Comparison of ENCODE assay signal across 9 cellular contexts in genomic region chr16:17448640-17449638, GRCh38. TPM values are rescaled to one million over a fixed set of nuclear protein-coding genes. Genes with fewer than 3 reads are reported as not detected.
DNase-seq lines count a peak whose midpoint lies in the region; ATAC-seq and TF ChIP-seq lines count a peak whose summit lies in the region.
"Had no signal": no experiment of that assay in that cellular context is flagged by ENCODE, and none has a peak within 500 bp of the region (broad histone marks: within the 10 kb centered on the region; RNA-seq: fewer than 3 reads in every experiment).

No MANE protein-coding gene starts in this region.

- peak; percentile 66 for ATAC-seq in Right ventricle myocardium inferior
- peak; percentile 89 for ATAC-seq in activated CD8-positive, alpha-beta memory T cell treated with anti-CD3 and anti-CD28 coated beads, Interleukin-2, amount 10 ng/mL, durations not matched to agents 7 days and 5 days
- ATAC-seq in right cardiac atrium: peak; percentile 50 to 62
- peak; percentile 89 for ATAC-seq in upper lobe of right lung
- no peak for ATAC-seq in HG03139 (IDR thresholded peaks at IDR 0.05; ENCODE audit: unreplicated experiment)

- WGBS in right cardiac atrium: 54% methylated on average over 15 of the region's 15 CpGs

- H3K4me1 ChIP-seq in right atrium auricular region (peaks cover 0 to 20% of the 10 kb centered on the region in 2 donors), right cardiac atrium (ENCODE audit: control insufficient read depth, insufficient read depth, low read length) (peaks cover 3% of the 10 kb centered on the region), upper lobe of right lung (peaks cover 12% of the 10 kb centered on the region)

- H3K4me1 Mint-ChIP-seq in activated CD8-positive, alpha-beta memory T cell treated with anti-CD3 and anti-CD28 coated beads, Interleukin-2, amount 10 ng/mL, durations not matched to agents 7 days and 5 days: peaks cover 46% of the 10 kb centered on the region

- H3K27me3 ChIP-seq in right atrium auricular region (no peaks in the 10 kb centered on the region), right cardiac atrium (ENCODE audit: control insufficient read depth, insufficient read depth) (no peaks in the 10 kb centered on the region), upper lobe of right lung (no peaks in the 10 kb centered on the region)

- POLR2A ChIA-PET in HEK293T (lab: Yijun Ruan, JAX): no interaction called here

- H3K36me3 ChIP-seq in right atrium auricular region (no peaks in the 10 kb centered on the region), upper lobe of right lung (no peaks in the 10 kb centered on the region)

- peak overlapping the region; percentile 4 for H3K4me3 Mint-ChIP-seq in activated CD8-positive, alpha-beta memory T cell treated with anti-CD3 and anti-CD28 coated beads, Interleukin-2, amount 10 ng/mL, durations not matched to agents 7 days and 5 days

- H3K27ac ChIP-seq in right atrium auricular region (no peak overlapping the region), right cardiac atrium (ENCODE audit: low read length) (no peak overlapping the region), upper lobe of right lung (peak overlapping the region; percentile 51)

- H3K4me3 ChIP-seq in right atrium auricular region (no peak overlapping the region), right cardiac atrium (ENCODE audit: low read length) (no peak overlapping the region), upper lobe of right lung (no peak overlapping the region)

- CTCF ChIA-PET in activated CD8-positive, alpha-beta memory T cell treated with anti-CD3 and anti-CD28 coated beads, Interleukin-2, amount 10 ng/mL, durations not matched to agents 7 days and 5 days (lab: Charles Lee): interaction anchor here (0.7 to 1.3 kb wide), 10 partner anchors 18 to 244 kb away, joined by 3 to 6 read pairs (median 4); no protein-coding TSS in a partner anchor
- CTCF ChIA-PET in HEK293T (lab: Yijun Ruan, JAX): no interaction called here

- H3K9me3 ChIP-seq in right atrium auricular region (no peaks in the 10 kb centered on the region), right cardiac atrium (ENCODE audit: control insufficient read depth, low read length) (no peaks in the 10 kb centered on the region), upper lobe of right lung (no peaks in the 10 kb centered on the region)

- no peaks in the 10 kb centered on the region for H3K9me3 Mint-ChIP-seq in activated CD8-positive, alpha-beta memory T cell treated with anti-CD3 and anti-CD28 coated beads, Interleukin-2, amount 10 ng/mL, durations not matched to agents 7 days and 5 days (ENCODE audit: low read depth)

- H3K27me3 Mint-ChIP-seq in activated CD8-positive, alpha-beta memory T cell treated with anti-CD3 and anti-CD28 coated beads, Interleukin-2, amount 10 ng/mL, durations not matched to agents 7 days and 5 days: no peaks in the 10 kb centered on the region

- peaks cover 19% of the 10 kb centered on the region for H3K36me3 Mint-ChIP-seq in activated CD8-positive, alpha-beta memory T cell treated with anti-CD3 and anti-CD28 coated beads, Interleukin-2, amount 10 ng/mL, durations not matched to agents 7 days and 5 days

- TF ChIP-seq CTCF in right atrium auricular region (IDR thresholded peaks at IDR 0.05) (no peak), upper lobe of right lung (IDR thresholded peaks at IDR 0.05) (no peak)

- intact Hi-C loops in Right ventricle myocardium inferior (cut with DNase I): no loop called here
- intact Hi-C loops in right cardiac atrium (cut with DNase I): no loop called here
- intact Hi-C loops in upper lobe of right lung (cut with DNase I): no loop called here

- DNase-seq in Right ventricle myocardium inferior (ENCODE audit: missing footprints) (peak; percentile 86), right atrium auricular region (ENCODE audit: low spot score) (no peak), right cardiac atrium (peak; percentile 31 to 70 (median 66)), upper lobe of right lung (peak; percentile 73), HEK293T (ENCODE audit: extremely low spot score) (no peak), D341Med (ENCODE audit: low spot score) (no peak)
- peak; percentile 82 for DNase-seq in activated CD8-positive, alpha-beta memory T cell treated with anti-CD3 and anti-CD28 coated beads, Interleukin-2, amount 10 ng/mL, durations not matched to agents 7 days and 5 days
- DNase-seq: NCI-H446 treated with DMSO at 0.1 percent for 48 hours had no signal

- H3K27ac Mint-ChIP-seq in activated CD8-positive, alpha-beta memory T cell treated with anti-CD3 and anti-CD28 coated beads, Interleukin-2, amount 10 ng/mL, durations not matched to agents 7 days and 5 days: peak overlapping the region; percentile 91

TF ChIP-seq in HEK293T, 16 proteins besides CTCF, POLR2A, EP300 and RAD21:
- no peak for TF ChIP-seq ZNF384 (IDR thresholded peaks at IDR 0.05)
- no peak for TF ChIP-seq ARNT (IDR thresholded peaks at IDR 0.05)
- TF ChIP-seq ELF4 (IDR thresholded peaks at IDR 0.05): no peak
- no peak for TF ChIP-seq FOXM1 (IDR thresholded peaks at IDR 0.05; ENCODE audit: borderline replicate concordance)
- TF ChIP-seq HDGF (IDR thresholded peaks at IDR 0.05; ENCODE audit: borderline replicate concordance): no peak
- no peak for TF ChIP-seq PKNOX1 (IDR thresholded peaks at IDR 0.05)
- TF ChIP-seq FOXA1 (IDR thresholded peaks at IDR 0.05): no peak
- TF ChIP-seq CTBP1 (IDR thresholded peaks at IDR 0.05; ENCODE audit: borderline replicate concordance): no peak
- no peak for TF ChIP-seq SP1 (IDR thresholded peaks at IDR 0.05)
- TF ChIP-seq TARDBP (IDR thresholded peaks at IDR 0.05): no peak
- no peak for TF ChIP-seq NFRKB (IDR thresholded peaks at IDR 0.05)
- no peak for TF ChIP-seq FOXK2 (IDR thresholded peaks at IDR 0.05)
- no peak for TF ChIP-seq L3MBTL2 (conservative IDR thresholded peaks at IDR 0.05)
- TF ChIP-seq LEF1 (IDR thresholded peaks at IDR 0.05; ENCODE audit: borderline replicate concordance): no peak

RNA-seq across cellular contexts. Expression of gene XYLT1, which starts 21.8 kb away (rescaled TPM):
- total RNA-seq in Right ventricle myocardium inferior: 1.8 TPM
- 10 to 100 TPM; 14.4 to 31.3 TPM for total RNA-seq in right atrium auricular region
- total RNA-seq in activated CD8-positive, alpha-beta memory T cell treated with anti-CD3 and anti-CD28 coated beads, Interleukin-2, amount 10 ng/mL, durations not matched to agents 7 days and 5 days: 10 to 100 TPM; 35.7 to 40.9 TPM
- total RNA-seq in right cardiac atrium: 10 to 100 TPM in 3 of 4 donors, 1 to 10 TPM in 1; 8.5 to 37.8 (median 12.6) TPM
- polyA plus RNA-seq in right cardiac atrium: 2.5 TPM
- 12.1 TPM for total RNA-seq in upper lobe of right lung

Comparison
In these comparisons a context has a peak if more than half of its experiments do, and no peak if none do; other contexts are left out.
1. DNase-seq: peak in Right ventricle myocardium inferior (single experiment), activated CD8-positive, alpha-beta memory T cell treated with anti-CD3 and anti-CD28 coated beads, Interleukin-2, amount 10 ng/mL, durations not matched to agents 7 days and 5 days (single experiment), right cardiac atrium (3 of 3) and upper lobe of right lung (single experiment); none in right atrium auricular region (single experiment), HEK293T (single experiment) and D341Med (single experiment).